ENCODE assay signal across 9 cellular contexts in genomic region chr22:22210375-22210774, GRCh38. TPM values are rescaled to one million over a fixed set of nuclear protein-coding genes. Genes with fewer than 3 reads are reported as not detected.
DNase-seq lines count a peak whose midpoint lies in the region; ATAC-seq and TF ChIP-seq lines count a peak whose summit lies in the region.
"Had no signal": no experiment of that assay in that cellular context is flagged by ENCODE, and none has a peak within 500 bp of the region (broad histone marks: within the 10 kb centered on the region; RNA-seq: fewer than 3 reads in every experiment).

No MANE protein-coding gene starts in this region.

- H3K4me3 ChIP-seq in fibroblast of lung (replicated peaks in 1 of 4; ENCODE audit: control extremely low read depth in 1 of 4, insufficient read depth in 1 of 4, low read depth in 3 of 4, low read length in 4 of 4) = no peak overlapping the region
- H3K4me3 ChIP-seq: colonic mucosa had no signal

- peaks cover 2% of the 10 kb centered on the region for H3K4me1 ChIP-seq in fibroblast of lung (ENCODE audit: control insufficient read depth, extremely low read depth, insufficient read depth, low read length)
- H3K4me1 ChIP-seq: colonic mucosa had no signal

- H3K27me3 ChIP-seq in fibroblast of lung (ENCODE audit: control insufficient read depth, insufficient read depth, low read length) = peaks cover 7% of the 10 kb centered on the region
- H3K27me3 ChIP-seq: colonic mucosa had no signal

- no peaks in the 10 kb centered on the region for H3K36me3 ChIP-seq in fibroblast of lung (ENCODE audit: control insufficient read depth, insufficient read depth, low read length)
- H3K36me3 ChIP-seq: colonic mucosa had no signal

- H3K36me3 Mint-ChIP-seq in stimulated activated naive B cell treated with anti-CD40 and anti-IgM and Interleukin-4, amounts not matched to agents 10 μg/mL and 1 μg/mL and 100 μg/mL, for 72 hours = no peaks in the 10 kb centered on the region

- H3K4me1 Mint-ChIP-seq in stimulated activated naive B cell treated with anti-CD40 and anti-IgM and Interleukin-4, amounts not matched to agents 10 μg/mL and 1 μg/mL and 100 μg/mL, for 72 hours = peaks cover 48 to 56% of the 10 kb centered on the region in 2 donors

- H4K20me1 ChIP-seq in fibroblast of lung (ENCODE audit: control insufficient read depth, extremely low read depth, insufficient read depth, low read length) = no peaks in the 10 kb centered on the region

- H3K9ac ChIP-seq in fibroblast of lung (ENCODE audit: insufficient read depth, low read length) = no peak overlapping the region

- no peak overlapping the region for H3K27ac ChIP-seq in fibroblast of lung (ENCODE audit: insufficient read depth, low read length)
- H3K27ac ChIP-seq: colonic mucosa had no signal

- H3K9me3 ChIP-seq in fibroblast of lung (ENCODE audit: control insufficient read depth, insufficient read depth, low read depth, low read length) = no peaks in the 10 kb centered on the region
- H3K9me3 ChIP-seq: colonic mucosa had no signal

- H2AFZ ChIP-seq in fibroblast of lung (ENCODE audit: low read length) = no peak overlapping the region

- ATAC-seq in stimulated activated naive B cell treated with anti-CD40 and anti-IgM and Interleukin-4, amounts not matched to agents 10 μg/mL and 1 μg/mL and 100 μg/mL, for 72 hours (replicated peaks) = peak; percentile 79 to 85
- ATAC-seq in GM21390 (IDR thresholded peaks at IDR 0.05; ENCODE audit: unreplicated experiment) = no peak

- no peaks in the 10 kb centered on the region for H3K27me3 Mint-ChIP-seq in stimulated activated naive B cell treated with anti-CD40 and anti-IgM and Interleukin-4, amounts not matched to agents 10 μg/mL and 1 μg/mL and 100 μg/mL, for 72 hours

- H3K79me2 ChIP-seq in fibroblast of lung (ENCODE audit: control insufficient read depth, insufficient read depth, low read length) = no peaks in the 10 kb centered on the region

- peak overlapping the region in 1 of 2 donors; percentile 72 for H3K4me3 Mint-ChIP-seq in stimulated activated naive B cell treated with anti-CD40 and anti-IgM and Interleukin-4, amounts not matched to agents 10 μg/mL and 1 μg/mL and 100 μg/mL, for 72 hours

- H3K9me3 Mint-ChIP-seq in stimulated activated naive B cell treated with anti-CD40 and anti-IgM and Interleukin-4, amounts not matched to agents 10 μg/mL and 1 μg/mL and 100 μg/mL, for 72 hours = no peaks in the 10 kb centered on the region

- H3K27ac Mint-ChIP-seq in stimulated activated naive B cell treated with anti-CD40 and anti-IgM and Interleukin-4, amounts not matched to agents 10 μg/mL and 1 μg/mL and 100 μg/mL, for 72 hours = peak overlapping the region; percentile 97

- no peak overlapping the region for H3K4me2 ChIP-seq in fibroblast of lung (ENCODE audit: extremely low read depth, insufficient read depth, low read length)

- DNase-seq in NK-92 treated with Interleukin-12 subunit alpha and Interleukin-12 subunit beta, amount 100 ng/mL, for 24 hours (lab: John Stamatoyannopoulos, UW) = peak; percentile 63
- DNase-seq in NK-92 (lab: John Stamatoyannopoulos, UW; ENCODE audit: unreplicated experiment) (no peak), fibroblast of lung (ENCODE audit: low read depth in 2 of 2) (peak; percentile 15 to 89), NCI-H1436 (lab: John Stamatoyannopoulos, UW) (no peak), Kasumi-1 (lab: John Stamatoyannopoulos, UW) (no peak)
- DNase-seq in activated CD4-positive, alpha-beta T cell treated with anti-CD3 and anti-CD28 coated beads, Interleukin-2, amount 50 U/mL, for 48 hours = peak; percentile 64 to 77
- peak; percentile 74 for DNase-seq in stimulated activated naive B cell treated with anti-CD40 and anti-IgM and Interleukin-4, amounts not matched to agents 10 μg/mL and 1 μg/mL and 100 μg/mL, for 72 hours
- DNase-seq: colonic mucosa had no signal

- no peak for TF ChIP-seq CTCF in fibroblast of lung (conservative IDR thresholded peaks at IDR 0.05 in 1 of 2, IDR thresholded peaks at IDR 0.05 in 1 of 2; ENCODE audit: low read depth in 1 of 2, low read length in 2 of 2)

RNA-seq across cellular contexts. Expression of gene VPREB1, which starts 34.2 kb away (rescaled TPM):
- total RNA-seq in fibroblast of lung = not detected in 2 replicates
- not detected in 2 replicates for polyA plus RNA-seq in fibroblast of lung
- not detected in 2 replicates for polyA plus RNA-seq in fibroblast of lung (2012)
- not detected in 2 replicates for polyA minus RNA-seq in fibroblast of lung (ENCODE audit: low replicate concordance)
- total RNA-seq: colonic mucosa had no signal

Comparison
In these comparisons a context has a peak if more than half of its experiments do, and no peak if none do; other contexts are left out.
1. DNase-seq: peak in NK-92 treated with Interleukin-12 subunit alpha and Interleukin-12 subunit beta, amount 100 ng/mL, for 24 hours (single experiment), activated CD4-positive, alpha-beta T cell treated with anti-CD3 and anti-CD28 coated beads, Interleukin-2, amount 50 U/mL, for 48 hours (2 of 2), fibroblast of lung (2 of 2) and stimulated activated naive B cell treated with anti-CD40 and anti-IgM and Interleukin-4, amounts not matched to agents 10 μg/mL and 1 μg/mL and 100 μg/mL, for 72 hours (single experiment); none in NK-92 (single experiment), NCI-H1436 (single experiment) and Kasumi-1 (0 of 2).